31 cellular contexts compared by ENCODE assay signal in the genomic region with DNA sequence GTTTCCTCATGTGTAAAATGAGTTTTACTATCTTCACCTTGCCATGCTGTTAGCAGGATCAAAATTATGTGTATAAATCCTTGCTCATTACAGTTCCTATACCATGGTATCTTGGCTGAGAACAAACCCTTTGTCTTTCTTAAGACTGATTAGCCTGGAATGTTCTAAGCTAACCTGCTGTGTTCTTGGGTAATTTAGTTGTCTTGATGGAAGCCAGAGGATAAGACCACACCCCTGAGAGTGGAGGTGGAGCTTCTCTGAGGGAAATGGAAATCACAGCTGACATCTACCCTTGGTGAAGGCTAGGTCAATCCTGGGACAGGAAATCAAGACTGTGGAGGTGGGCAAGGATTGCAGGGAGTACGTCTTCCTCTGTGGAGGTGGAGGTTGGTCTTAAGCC.
"Had no signal": no experiment of that assay in that cellular context is flagged by ENCODE, and none has a peak within 500 bp of the region (broad histone marks: within the 10 kb centered on the region; RNA-seq: fewer than 3 reads in every experiment).

No MANE protein-coding gene starts in this region.

- H3K9me3 Mint-ChIP-seq: activated naive CD4-positive, alpha-beta T cell treated with anti-CD3 and anti-CD28 coated beads for 36 hours; T-helper 2 cell treated with Interferon-gamma antibody and Interleukin-4, amounts not matched to agents 5 μg/mL and 100 μg/mL, for 36 hours had no signal

- H3K9me3 ChIP-seq: MG63, SJSA1, SK-N-SH had no signal

- ATAC-seq: activated CD4-positive, alpha-beta T cell treated with anti-CD3 and anti-CD28 coated beads for 36 hours; activated CD4-positive, CD25-positive, alpha-beta regulatory T cell treated with anti-CD3 and anti-CD28 coated beads, Interleukin-2, amount 50 U/mL, for 24 hours; activated CD8-positive, alpha-beta T cell treated with anti-CD3 and anti-CD28 coated beads, Interleukin-2, amount 10 ng/mL, durations not matched to agents 7 days and 5 days; activated T-cell treated with anti-CD3 and anti-CD28 coated beads, Interleukin-2, amount 50 U/mL, for 4 hours; Panc1 had no signal

- H3K4me3 ChIP-seq: MG63, SJSA1 had no signal

- H3K27ac ChIP-seq: SJSA1 had no signal

- H3K4me3 Mint-ChIP-seq: activated CD4-positive, alpha-beta T cell treated with anti-CD3 and anti-CD28 coated beads for 36 hours; activated CD4-positive, alpha-beta T cell treated with anti-CD3 and anti-CD28 coated beads, Interleukin-2, amount 10 ng/mL, durations not matched to agents 7 days and 5 days; activated CD8-positive, alpha-beta T cell treated with anti-CD3 and anti-CD28 coated beads, Interleukin-2, amount 10 ng/mL, durations not matched to agents 7 days and 5 days; activated naive CD4-positive, alpha-beta T cell treated with anti-CD3 and anti-CD28 coated beads for 36 hours; activated naive CD8-positive, alpha-beta T cell; activated T-cell treated with anti-CD3 and anti-CD28 coated beads, Interleukin-2, amount 50 U/mL, for 4 hours; activated T-helper 1 cell treated with anti-CD3 and anti-CD28 coated beads, Interleukin-12 subunit alpha, Interleukin-12 subunit beta, Interleukin-2, Interleukin-4 antibody, amounts not matched to agents 30 ng/mL and 10 ng/mL and 1 ng/mL, durations not matched to agents 14 hours and 24 hours and 36 hours; brain; T-helper 1 cell treated with Interleukin-12 subunit alpha and Interleukin-12 subunit beta and Interleukin-4 antibody, amounts not matched to agents 30 μg/mL and 1 μg/mL, for 36 hours; T-helper 2 cell treated with Interferon-gamma antibody and Interleukin-4, amounts not matched to agents 5 μg/mL and 100 μg/mL, for 36 hours had no signal

- H3K27me3 Mint-ChIP-seq: activated CD4-positive, alpha-beta T cell treated with anti-CD3 and anti-CD28 coated beads for 36 hours; activated CD4-positive, alpha-beta T cell treated with anti-CD3 and anti-CD28 coated beads, Interleukin-2, amount 10 ng/mL, durations not matched to agents 7 days and 5 days; activated naive CD8-positive, alpha-beta T cell; brain had no signal

- H3K4me1 ChIP-seq: SJSA1 had no signal

- H3K36me3 Mint-ChIP-seq: brain had no signal

- H3K27ac Mint-ChIP-seq: activated CD4-positive, alpha-beta T cell treated with anti-CD3 and anti-CD28 coated beads for 36 hours; activated CD4-positive, alpha-beta T cell treated with anti-CD3 and anti-CD28 coated beads, Interleukin-2, amount 10 ng/mL, durations not matched to agents 7 days and 5 days; activated CD8-positive, alpha-beta T cell treated with anti-CD3 and anti-CD28 coated beads, Interleukin-2, amount 10 ng/mL, durations not matched to agents 7 days and 5 days; activated naive CD4-positive, alpha-beta T cell treated with anti-CD3 and anti-CD28 coated beads for 36 hours; activated naive CD8-positive, alpha-beta T cell; activated T-helper 1 cell treated with anti-CD3 and anti-CD28 coated beads, Interleukin-12 subunit alpha, Interleukin-12 subunit beta, Interleukin-2, Interleukin-4 antibody, amounts not matched to agents 30 ng/mL and 10 ng/mL and 1 ng/mL, durations not matched to agents 14 hours and 24 hours and 36 hours; T-helper 1 cell treated with Interleukin-12 subunit alpha and Interleukin-12 subunit beta and Interleukin-4 antibody, amounts not matched to agents 30 μg/mL and 1 μg/mL, for 36 hours; T-helper 2 cell treated with Interferon-gamma antibody and Interleukin-4, amounts not matched to agents 5 μg/mL and 100 μg/mL, for 36 hours had no signal

- DNase-seq: activated CD4-positive, alpha-beta T cell treated with anti-CD3 and anti-CD28 coated beads for 36 hours; activated CD4-positive, alpha-beta T cell treated with anti-CD3 and anti-CD28 coated beads, Interleukin-2, amount 10 ng/mL, durations not matched to agents 7 days and 5 days; activated CD4-positive, alpha-beta T cell treated with anti-CD3 and anti-CD28 coated beads, Interleukin-2, amount 50 U/mL, for 48 hours; activated CD8-positive, alpha-beta memory T cell treated with anti-CD3 and anti-CD28 coated beads, Interleukin-2, amount 50 U/mL, for 4 hours; activated CD8-positive, alpha-beta T cell treated with anti-CD3 and anti-CD28 coated beads, Interleukin-2, amount 10 ng/mL, durations not matched to agents 7 days and 5 days; activated gamma-delta T cell treated with Interleukin-2 at 50 U/mL for 16 hours; activated naive CD4-positive, alpha-beta T cell treated with anti-CD3 and anti-CD28 coated beads for 36 hours; activated T-cell treated with anti-CD3 and anti-CD28 coated beads for 4 hours; activated T-cell treated with anti-CD3 and anti-CD28 coated beads, Interleukin-2, amount 50 U/mL, for 4 hours; caudate nucleus; cerebellar nuclear complex; Kasumi-1; KG1; MG63; NCI-H1048; NCI-H1105 treated with DMSO at 0.1 percent for 48 hours; NCI-H1436 treated with DMSO at 0.1 percent for 48 hours; NCI-H1694 treated with DMSO at 0.1 percent for 48 hours; NCI-H2029; NCI-H345; NCI-H524 treated with DMSO at 0.1 percent for 48 hours; SHP77 treated with DMSO at 0.1 percent for 48 hours; SK-N-SH had no signal

- H3K27me3 ChIP-seq: MG63, SJSA1 had no signal

- H3K36me3 ChIP-seq: MG63, SJSA1 had no signal
